ENCODE assay signal across 11 cellular contexts in genomic region chr18:49861659-49862058, GRCh38. TPM values are rescaled to one million over a fixed set of nuclear protein-coding genes. Genes with fewer than 3 reads are reported as not detected.
DNase-seq lines count a peak whose midpoint lies in the region; ATAC-seq and TF ChIP-seq lines count a peak whose summit lies in the region.
"Had no signal": no experiment of that assay in that cellular context is flagged by ENCODE, and none has a peak within 500 bp of the region (broad histone marks: within the 10 kb centered on the region; RNA-seq: fewer than 3 reads in every experiment).

No MANE protein-coding gene starts in this region.

- H3K9me3 Mint-ChIP-seq in neural crest cell, result no peaks in the 10 kb centered on the region

- no peak overlapping the region for H3K4me2 ChIP-seq in Karpas-422 (ENCODE audit: low read depth, low read length, poor library complexity, severe bottlenecking)

- H3K27ac Mint-ChIP-seq in neural crest cell (ENCODE audit: unreplicated experiment), result no peak overlapping the region

- H3K4me3 ChIP-seq in Karpas-422 (ENCODE audit: low read length) (no peak overlapping the region), cardiac fibroblast (replicated peaks in 1 of 2; ENCODE audit: low read depth in 2 of 2, low read length in 2 of 2) (no peak overlapping the region)
- H3K4me3 ChIP-seq: SK-N-MC, skin epidermis had no signal

- no peaks in the 10 kb centered on the region for H3K4me1 ChIP-seq in Karpas-422 (ENCODE audit: low read length)

- no peak for ATAC-seq in GM19467 (IDR thresholded peaks at IDR 0.05; ENCODE audit: unreplicated experiment)

- H3K9me3 ChIP-seq in Karpas-422 (ENCODE audit: low read length), result no peaks in the 10 kb centered on the region

- H3K9ac ChIP-seq in Karpas-422 (ENCODE audit: low read length), result no peak overlapping the region

- H3K4me1 Mint-ChIP-seq in neural crest cell, result no peaks in the 10 kb centered on the region

- H3K27ac ChIP-seq in Karpas-422 (ENCODE audit: low read length), result no peak overlapping the region
- H3K27ac ChIP-seq: SK-N-MC, skin epidermis had no signal

- TF ChIP-seq CTCF in cardiac fibroblast (IDR thresholded peaks at IDR 0.05; ENCODE audit: low read depth, low read length), result peak; percentile 27
- TF ChIP-seq CTCF in neural crest cell (conservative IDR thresholded peaks at IDR 0.05), result peak; percentile 53

- H2AFZ ChIP-seq in Karpas-422 (ENCODE audit: low read length), result no peak overlapping the region

- H3K79me2 ChIP-seq in Karpas-422 (ENCODE audit: low read length), result no peaks in the 10 kb centered on the region

- H3K9me2 ChIP-seq in Karpas-422 (replicated peaks; ENCODE audit: insufficient read depth, low read length), result no peaks in the 10 kb centered on the region

- no peaks in the 10 kb centered on the region for H4K20me1 ChIP-seq in Karpas-422 (ENCODE audit: insufficient read depth, low read depth, low read length)

- DNase-seq in EH (ENCODE audit: low read depth) (peak; percentile 24), Karpas-422 (peak; percentile 56), cardiac fibroblast (ENCODE audit: low read depth in 2 of 2) (peak; percentile 20 to 24), neural crest cell (ENCODE audit: low read depth, low spot score) (no peak), NCI-H2029 treated with DMSO at 0.1 percent for 48 hours (lab: John Stamatoyannopoulos, UW) (no peak), NCI-H1092 treated with DMSO at 0.1 percent for 48 hours (lab: John Stamatoyannopoulos, UW) (no peak), 8988T (no peak)
- DNase-seq: activated gamma-delta T cell had no signal

- H3K4me3 Mint-ChIP-seq in neural crest cell, result no peak overlapping the region

- H3K36me3 ChIP-seq in Karpas-422 (ENCODE audit: insufficient read depth, low read length), result no peaks in the 10 kb centered on the region

- no peaks in the 10 kb centered on the region for H3K27me3 ChIP-seq in Karpas-422 (ENCODE audit: low read length)

- H3K36me3 Mint-ChIP-seq in neural crest cell (ENCODE audit: low read depth), result no peaks in the 10 kb centered on the region

- H3K27me3 Mint-ChIP-seq in neural crest cell (ENCODE audit: low read depth), result no peaks in the 10 kb centered on the region

RNA-seq across cellular contexts. Expression of gene ACAA2, which starts 48.3 kb away (rescaled TPM):
- total RNA-seq in Karpas-422 (2014; rRNA removed; shearing (Covaris generic); ENCODE audit: low replicate concordance), result 46.9 and 54.4 TPM in 2 replicates
- 67.5 and 73.0 TPM in 2 replicates for total RNA-seq in neural crest cell

Comparison
In these comparisons a context has a peak if more than half of its experiments do, and no peak if none do; other contexts are left out.
1. DNase-seq: peak in EH (single experiment), Karpas-422 (single experiment) and cardiac fibroblast (2 of 2); none in neural crest cell (single experiment), NCI-H2029 treated with DMSO at 0.1 percent for 48 hours (single experiment), NCI-H1092 treated with DMSO at 0.1 percent for 48 hours (single experiment) and 8988T (single experiment).